8 cellular contexts compared by ENCODE assay signal in genomic region chr5:157148734-157149615, GRCh38. TPM values are rescaled to one million over a fixed set of nuclear protein-coding genes. Genes with fewer than 3 reads are reported as not detected.
DNase-seq lines count a peak whose midpoint lies in the region; ATAC-seq and TF ChIP-seq lines count a peak whose summit lies in the region.

No MANE protein-coding gene starts in this region.

- H3K9me3 ChIP-seq in lung (ENCODE audit: control insufficient read depth in 2 of 2, insufficient read depth in 1 of 2, low read length in 1 of 2): no peaks in the 10 kb centered on the region

- peaks cover 0 to under 1% of the 10 kb centered on the region in 2 donors for H3K4me1 ChIP-seq in lung (ENCODE audit: control insufficient read depth in 2 of 2, insufficient read depth in 2 of 2, low read length in 2 of 2)

- ATAC-seq in HG02981 (IDR thresholded peaks at IDR 0.05; ENCODE audit: unreplicated experiment) (peak; percentile 73), lung (ENCODE audit: insufficient read depth, low FRiP score) (no peak)

- DNase-seq in NK-92 treated with Interleukin-12 subunit alpha and Interleukin-12 subunit beta, amount 100 ng/mL, for 24 hours (lab: John Stamatoyannopoulos, UW): peak; percentile 54
- DNase-seq in NK-92 (lab: John Stamatoyannopoulos, UW; ENCODE audit: unreplicated experiment): no peak
- DNase-seq in NCI-H446 treated with DMSO at 0.1 percent for 48 hours (lab: John Stamatoyannopoulos, UW): peak; percentile 2
- peak; percentile 81 for DNase-seq in activated CD4-positive, alpha-beta T cell treated with anti-CD3 and anti-CD28 coated beads, Interleukin-2, amount 50 U/mL, for 1 hour
- peak; percentile 78 for DNase-seq in dermis blood vessel endothelial cell
- peak; percentile 76 for DNase-seq in lung (ENCODE audit: low spot score)
- peak; percentile 50 to 64 for DNase-seq in stimulated activated CD8-positive, alpha-beta memory T cell treated with anti-CD3 and anti-CD28 coated beads, Interleukin-2, amount 100 ng/mL, for 1 hour (ENCODE audit: low read depth in 2 of 2)

- WGBS in lung, 2 donors: 82 to 83% methylated on average over 14 of the region's 14 CpGs

- TF ChIP-seq CTCF in lung (IDR thresholded peaks at IDR 0.05; ENCODE audit: control extremely low read depth, extremely low read depth): peak; percentile 78

- H3K4me3 ChIP-seq in lung: no peak overlapping the region

- H3K27ac ChIP-seq in lung (ENCODE audit: low read depth in 1 of 2, low read length in 1 of 2): no peak overlapping the region

- H3K27me3 ChIP-seq in lung (ENCODE audit: control insufficient read depth, insufficient read depth): no peaks in the 10 kb centered on the region

- no peaks in the 10 kb centered on the region for H3K36me3 ChIP-seq in lung (ENCODE audit: control insufficient read depth in 2 of 2, insufficient read depth in 2 of 2, low read length in 2 of 2)

RNA-seq across cellular contexts. Expression of gene MED7, which starts 6.3 kb away (rescaled TPM):
- total RNA-seq in dermis blood vessel endothelial cell: 7.7 and 7.8 TPM in 2 replicates
- 10 to 100 TPM in 1 of 2 donors, 1 to 10 TPM in 1; 9.9 to 16.1 TPM for total RNA-seq in lung
- 10 to 100 TPM in 1 of 2 donors, 1 to 10 TPM in 1; 9.3 to 15.9 TPM for polyA plus RNA-seq in lung

RNA-seq across cellular contexts. Expression of gene GARIN3, which starts 17.1 kb away (rescaled TPM):
- total RNA-seq in dermis blood vessel endothelial cell (not detected in 2 replicates), lung (not detected)
- polyA plus RNA-seq in lung: not detected

RNA-seq across cellular contexts. Expression of gene ITK, which starts 31.7 kb away (rescaled TPM):
- not detected in 2 replicates for total RNA-seq in dermis blood vessel endothelial cell
- 1 to 10 TPM; 3.3 to 3.4 TPM for total RNA-seq in lung
- polyA plus RNA-seq in lung: 1 to 10 TPM in 1 of 2 donors, under 1 TPM in 1; 0.91 to 2.3 TPM

RNA-seq across cellular contexts. Expression of gene HAVCR2, which starts 40.1 kb away (rescaled TPM):
- total RNA-seq in dermis blood vessel endothelial cell (under 0.01 and 0.09 TPM in 2 replicates), lung (10 to 100 TPM; 13.0 to 32.6 TPM)
- 10 to 100 TPM in 1 of 2 donors, 1 to 10 TPM in 1; 8.8 to 38.4 TPM for polyA plus RNA-seq in lung
